1 cellular context compared by ENCODE assay signal in genomic region chr12:57641699-57642442, GRCh38.
TF ChIP-seq lines count a peak whose summit lies in the region.

No MANE protein-coding gene starts in this region.

TF ChIP-seq in GM23338, 12 proteins besides CTCF, POLR2A, EP300 and RAD21 (continued from another document):
- TF ChIP-seq, protein P1, sequence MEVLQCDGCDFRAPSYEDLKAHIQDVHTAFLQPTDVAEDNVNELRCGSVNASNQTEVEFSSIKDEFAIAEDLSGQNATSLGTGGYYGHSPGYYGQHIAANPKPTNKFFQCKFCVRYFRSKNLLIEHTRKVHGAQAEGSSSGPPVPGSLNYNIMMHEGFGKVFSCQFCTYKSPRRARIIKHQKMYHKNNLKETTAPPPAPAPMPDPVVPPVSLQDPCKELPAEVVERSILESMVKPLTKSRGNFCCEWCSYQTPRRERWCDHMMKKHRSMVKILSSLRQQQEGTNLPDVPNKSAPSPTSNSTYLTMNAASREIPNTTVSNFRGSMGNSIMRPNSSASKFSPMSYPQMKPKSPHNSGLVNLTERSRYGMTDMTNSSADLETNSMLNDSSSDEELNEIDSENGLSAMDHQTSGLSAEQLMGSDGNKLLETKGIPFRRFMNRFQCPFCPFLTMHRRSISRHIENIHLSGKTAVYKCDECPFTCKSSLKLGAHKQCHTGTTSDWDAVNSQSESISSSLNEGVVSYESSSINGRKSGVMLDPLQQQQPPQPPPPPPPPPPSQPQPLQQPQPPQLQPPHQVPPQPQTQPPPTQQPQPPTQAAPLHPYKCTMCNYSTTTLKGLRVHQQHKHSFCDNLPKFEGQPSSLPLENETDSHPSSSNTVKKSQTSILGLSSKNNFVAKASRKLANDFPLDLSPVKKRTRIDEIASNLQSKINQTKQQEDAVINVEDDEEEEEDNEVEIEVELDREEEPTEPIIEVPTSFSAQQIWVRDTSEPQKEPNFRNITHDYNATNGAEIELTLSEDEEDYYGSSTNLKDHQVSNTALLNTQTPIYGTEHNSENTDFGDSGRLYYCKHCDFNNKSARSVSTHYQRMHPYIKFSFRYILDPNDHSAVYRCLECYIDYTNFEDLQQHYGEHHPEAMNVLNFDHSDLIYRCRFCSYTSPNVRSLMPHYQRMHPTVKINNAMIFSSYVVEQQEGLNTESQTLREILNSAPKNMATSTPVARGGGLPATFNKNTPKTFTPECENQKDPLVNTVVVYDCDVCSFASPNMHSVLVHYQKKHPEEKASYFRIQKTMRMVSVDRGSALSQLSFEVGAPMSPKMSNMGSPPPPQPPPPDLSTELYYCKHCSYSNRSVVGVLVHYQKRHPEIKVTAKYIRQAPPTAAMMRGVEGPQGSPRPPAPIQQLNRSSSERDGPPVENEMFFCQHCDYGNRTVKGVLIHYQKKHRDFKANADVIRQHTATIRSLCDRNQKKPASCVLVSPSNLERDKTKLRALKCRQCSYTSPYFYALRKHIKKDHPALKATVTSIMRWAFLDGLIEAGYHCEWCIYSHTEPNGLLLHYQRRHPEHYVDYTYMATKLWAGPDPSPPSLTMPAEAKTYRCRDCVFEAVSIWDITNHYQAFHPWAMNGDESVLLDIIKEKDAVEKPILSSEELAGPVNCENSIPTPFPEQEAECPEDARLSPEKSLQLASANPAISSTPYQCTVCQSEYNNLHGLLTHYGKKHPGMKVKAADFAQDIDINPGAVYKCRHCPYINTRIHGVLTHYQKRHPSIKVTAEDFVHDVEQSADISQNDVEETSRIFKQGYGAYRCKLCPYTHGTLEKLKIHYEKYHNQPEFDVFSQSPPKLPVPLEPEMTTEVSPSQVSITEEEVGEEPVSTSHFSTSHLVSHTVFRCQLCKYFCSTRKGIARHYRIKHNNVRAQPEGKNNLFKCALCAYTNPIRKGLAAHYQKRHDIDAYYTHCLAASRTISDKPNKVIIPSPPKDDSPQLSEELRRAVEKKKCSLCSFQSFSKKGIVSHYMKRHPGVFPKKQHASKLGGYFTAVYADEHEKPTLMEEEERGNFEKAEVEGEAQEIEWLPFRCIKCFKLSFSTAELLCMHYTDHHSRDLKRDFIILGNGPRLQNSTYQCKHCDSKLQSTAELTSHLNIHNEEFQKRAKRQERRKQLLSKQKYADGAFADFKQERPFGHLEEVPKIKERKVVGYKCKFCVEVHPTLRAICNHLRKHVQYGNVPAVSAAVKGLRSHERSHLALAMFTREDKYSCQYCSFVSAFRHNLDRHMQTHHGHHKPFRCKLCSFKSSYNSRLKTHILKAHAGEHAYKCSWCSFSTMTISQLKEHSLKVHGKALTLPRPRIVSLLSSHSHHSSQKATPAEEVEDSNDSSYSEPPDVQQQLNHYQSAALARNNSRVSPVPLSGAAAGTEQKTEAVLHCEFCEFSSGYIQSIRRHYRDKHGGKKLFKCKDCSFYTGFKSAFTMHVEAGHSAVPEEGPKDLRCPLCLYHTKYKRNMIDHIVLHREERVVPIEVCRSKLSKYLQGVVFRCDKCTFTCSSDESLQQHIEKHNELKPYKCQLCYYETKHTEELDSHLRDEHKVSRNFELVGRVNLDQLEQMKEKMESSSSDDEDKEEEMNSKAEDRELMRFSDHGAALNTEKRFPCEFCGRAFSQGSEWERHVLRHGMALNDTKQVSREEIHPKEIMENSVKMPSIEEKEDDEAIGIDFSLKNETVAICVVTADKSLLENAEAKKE (CRISPR knock-in tag; IDR thresholded peaks at IDR 0.05): no peak
- TF ChIP-seq EZH2 (IDR thresholded peaks at IDR 0.05; ENCODE audit: low read depth, unreplicated experiment): no peak
- TF ChIP-seq, protein P2, sequence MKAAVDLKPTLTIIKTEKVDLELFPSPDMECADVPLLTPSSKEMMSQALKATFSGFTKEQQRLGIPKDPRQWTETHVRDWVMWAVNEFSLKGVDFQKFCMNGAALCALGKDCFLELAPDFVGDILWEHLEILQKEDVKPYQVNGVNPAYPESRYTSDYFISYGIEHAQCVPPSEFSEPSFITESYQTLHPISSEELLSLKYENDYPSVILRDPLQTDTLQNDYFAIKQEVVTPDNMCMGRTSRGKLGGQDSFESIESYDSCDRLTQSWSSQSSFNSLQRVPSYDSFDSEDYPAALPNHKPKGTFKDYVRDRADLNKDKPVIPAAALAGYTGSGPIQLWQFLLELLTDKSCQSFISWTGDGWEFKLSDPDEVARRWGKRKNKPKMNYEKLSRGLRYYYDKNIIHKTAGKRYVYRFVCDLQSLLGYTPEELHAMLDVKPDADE (IDR thresholded peaks at IDR 0.05): no peak
- no peak for TF ChIP-seq JUNB (IDR thresholded peaks at IDR 0.05; ENCODE audit: unreplicated experiment)
- no peak for TF ChIP-seq CREB1 (CRISPR knock-in tag; IDR thresholded peaks at IDR 0.05; ENCODE audit: low read depth)
- no peak for TF ChIP-seq ZNF114 (CRISPR knock-in tag; IDR thresholded peaks at IDR 0.05)
- TF ChIP-seq, protein P3, sequence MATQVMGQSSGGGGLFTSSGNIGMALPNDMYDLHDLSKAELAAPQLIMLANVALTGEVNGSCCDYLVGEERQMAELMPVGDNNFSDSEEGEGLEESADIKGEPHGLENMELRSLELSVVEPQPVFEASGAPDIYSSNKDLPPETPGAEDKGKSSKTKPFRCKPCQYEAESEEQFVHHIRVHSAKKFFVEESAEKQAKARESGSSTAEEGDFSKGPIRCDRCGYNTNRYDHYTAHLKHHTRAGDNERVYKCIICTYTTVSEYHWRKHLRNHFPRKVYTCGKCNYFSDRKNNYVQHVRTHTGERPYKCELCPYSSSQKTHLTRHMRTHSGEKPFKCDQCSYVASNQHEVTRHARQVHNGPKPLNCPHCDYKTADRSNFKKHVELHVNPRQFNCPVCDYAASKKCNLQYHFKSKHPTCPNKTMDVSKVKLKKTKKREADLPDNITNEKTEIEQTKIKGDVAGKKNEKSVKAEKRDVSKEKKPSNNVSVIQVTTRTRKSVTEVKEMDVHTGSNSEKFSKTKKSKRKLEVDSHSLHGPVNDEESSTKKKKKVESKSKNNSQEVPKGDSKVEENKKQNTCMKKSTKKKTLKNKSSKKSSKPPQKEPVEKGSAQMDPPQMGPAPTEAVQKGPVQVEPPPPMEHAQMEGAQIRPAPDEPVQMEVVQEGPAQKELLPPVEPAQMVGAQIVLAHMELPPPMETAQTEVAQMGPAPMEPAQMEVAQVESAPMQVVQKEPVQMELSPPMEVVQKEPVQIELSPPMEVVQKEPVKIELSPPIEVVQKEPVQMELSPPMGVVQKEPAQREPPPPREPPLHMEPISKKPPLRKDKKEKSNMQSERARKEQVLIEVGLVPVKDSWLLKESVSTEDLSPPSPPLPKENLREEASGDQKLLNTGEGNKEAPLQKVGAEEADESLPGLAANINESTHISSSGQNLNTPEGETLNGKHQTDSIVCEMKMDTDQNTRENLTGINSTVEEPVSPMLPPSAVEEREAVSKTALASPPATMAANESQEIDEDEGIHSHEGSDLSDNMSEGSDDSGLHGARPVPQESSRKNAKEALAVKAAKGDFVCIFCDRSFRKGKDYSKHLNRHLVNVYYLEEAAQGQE (IDR thresholded peaks at IDR 0.05; ENCODE audit: unreplicated experiment): no peak
